21 cellular contexts compared by ENCODE assay signal in genomic region chr4:150896513-150896912, GRCh38.
"Had no signal": no experiment of that assay in that cellular context is flagged by ENCODE, and none has a peak within 500 bp of the region (broad histone marks: within the 10 kb centered on the region; RNA-seq: fewer than 3 reads in every experiment).

No MANE protein-coding gene starts in this region.

- H3K4me1 Mint-ChIP-seq: activated CD4-positive, alpha-beta T cell treated with anti-CD3 and anti-CD28 coated beads, Interleukin-2, amount 10 ng/mL, durations not matched to agents 24 days and 14 days; activated T-helper 17 cell treated with anti-CD3 and anti-CD28 coated beads, Interleukin-2, amount 50 U/mL, for 72 hours; brain; stimulated activated memory B cell treated with anti-CD40 and anti-IgM and Interleukin-4, amounts not matched to agents 10 μg/mL and 1 μg/mL and 100 μg/mL, for 72 hours had no signal

- H3K4me3 ChIP-seq: lung, thoracic aorta, upper lobe of left lung had no signal

- DNase-seq: activated CD4-positive, alpha-beta T cell treated with anti-CD3 and anti-CD28 coated beads, Interleukin-2, amount 10 ng/mL, durations not matched to agents 24 days and 14 days; activated CD8-positive, alpha-beta T cell treated with anti-CD3 and anti-CD28 coated beads for 36 hours; activated naive CD4-positive, alpha-beta T cell treated with Interleukin-2 at 50 U/mL for 16 hours; activated T-cell treated with anti-CD3 and anti-CD28 coated beads, Interleukin-2, amount 50 U/mL, for 1 hour; anterior cingulate cortex; central memory CD4-positive, alpha-beta T cell; cortex of kidney; kidney; stimulated activated CD4-positive, alpha-beta T cell treated with anti-CD3 and anti-CD28 coated beads, Interleukin-4, amount 100 ng/mL, for 24 hours; upper lobe of left lung had no signal

- H3K27ac ChIP-seq: parathyroid adenoma, thoracic aorta, upper lobe of left lung had no signal

- H3K4me3 Mint-ChIP-seq: activated CD4-positive, alpha-beta T cell treated with anti-CD3 and anti-CD28 coated beads, Interleukin-2, amount 10 ng/mL, durations not matched to agents 24 days and 14 days; activated CD8-positive, alpha-beta T cell treated with anti-CD3 and anti-CD28 coated beads for 36 hours; activated T-helper 17 cell treated with anti-CD3 and anti-CD28 coated beads, Interleukin-2, amount 50 U/mL, for 72 hours; brain; natural killer cell treated with Interleukin-12 subunit alpha and Interleukin-12 subunit beta and Interleukin-15 and Interleukin-18, amount 100 ng/mL, for 72 hours; stimulated activated memory B cell treated with anti-CD40 and anti-IgM and Interleukin-4, amounts not matched to agents 10 μg/mL and 1 μg/mL and 100 μg/mL, for 72 hours; T-helper 2 cell treated with Interferon-gamma antibody and Interleukin-4, amounts not matched to agents 5 μg/mL and 100 μg/mL, for 36 hours had no signal

- H2AFZ ChIP-seq: parathyroid adenoma had no signal

- ATAC-seq: activated CD8-positive, alpha-beta T cell treated with anti-CD3 and anti-CD28 coated beads for 36 hours; activated T-helper 17 cell treated with anti-CD3 and anti-CD28 coated beads, Interleukin-2, amount 50 U/mL, for 72 hours; left lobe of liver; natural killer cell treated with Interleukin-12 subunit alpha and Interleukin-12 subunit beta and Interleukin-15 and Interleukin-18, amount 100 ng/mL, for 72 hours; sciatic nerve; stimulated activated memory B cell treated with anti-CD40 and anti-IgM and Interleukin-4, amounts not matched to agents 10 μg/mL and 1 μg/mL and 100 μg/mL, for 72 hours had no signal

- FAIRE-seq: TTC549 had no signal

- H3K9me3 ChIP-seq: thoracic aorta, upper lobe of left lung had no signal

- H3K27me3 ChIP-seq: upper lobe of left lung had no signal

- H3K9me3 Mint-ChIP-seq: activated CD4-positive, alpha-beta T cell treated with anti-CD3 and anti-CD28 coated beads, Interleukin-2, amount 10 ng/mL, durations not matched to agents 24 days and 14 days; activated CD8-positive, alpha-beta T cell treated with anti-CD3 and anti-CD28 coated beads for 36 hours; activated T-helper 17 cell treated with anti-CD3 and anti-CD28 coated beads, Interleukin-2, amount 50 U/mL, for 72 hours; brain; natural killer cell treated with Interleukin-12 subunit alpha and Interleukin-12 subunit beta and Interleukin-15 and Interleukin-18, amount 100 ng/mL, for 72 hours; stimulated activated memory B cell treated with anti-CD40 and anti-IgM and Interleukin-4, amounts not matched to agents 10 μg/mL and 1 μg/mL and 100 μg/mL, for 72 hours; T-helper 2 cell treated with Interferon-gamma antibody and Interleukin-4, amounts not matched to agents 5 μg/mL and 100 μg/mL, for 36 hours had no signal

- H3K9ac ChIP-seq: parathyroid adenoma had no signal

- H3K4me1 ChIP-seq: parathyroid adenoma, upper lobe of left lung had no signal

- H3K79me2 ChIP-seq: parathyroid adenoma had no signal

- H3K27ac Mint-ChIP-seq: activated CD4-positive, alpha-beta T cell treated with anti-CD3 and anti-CD28 coated beads, Interleukin-2, amount 10 ng/mL, durations not matched to agents 24 days and 14 days; activated CD8-positive, alpha-beta T cell treated with anti-CD3 and anti-CD28 coated beads for 36 hours; activated T-helper 17 cell treated with anti-CD3 and anti-CD28 coated beads, Interleukin-2, amount 50 U/mL, for 72 hours; brain; natural killer cell treated with Interleukin-12 subunit alpha and Interleukin-12 subunit beta and Interleukin-15 and Interleukin-18, amount 100 ng/mL, for 72 hours; stimulated activated memory B cell treated with anti-CD40 and anti-IgM and Interleukin-4, amounts not matched to agents 10 μg/mL and 1 μg/mL and 100 μg/mL, for 72 hours had no signal
